8 cellular contexts compared by ENCODE assay signal in genomic region chr12:15227004-15227679, GRCh38. TPM values are rescaled to one million over a fixed set of nuclear protein-coding genes. Genes with fewer than 3 reads are reported as not detected.
DNase-seq lines count a peak whose midpoint lies in the region; ATAC-seq and TF ChIP-seq lines count a peak whose summit lies in the region.

No MANE protein-coding gene starts in this region.

- H3K27ac Mint-ChIP-seq in osteocyte (ENCODE audit: unreplicated experiment): no peak overlapping the region

- peaks cover 33% of the 10 kb centered on the region for H3K4me1 Mint-ChIP-seq in osteocyte (ENCODE audit: unreplicated experiment)

- no peaks in the 10 kb centered on the region for H3K9me2 ChIP-seq in SU-DHL-6 (replicated peaks; ENCODE audit: insufficient read depth, low read length)

- peak; percentile 60 for ATAC-seq in HG03280 (IDR thresholded peaks at IDR 0.05; ENCODE audit: unreplicated experiment)
- ATAC-seq in HG02973 (IDR thresholded peaks at IDR 0.05; ENCODE audit: unreplicated experiment): no peak

- H3F3A ChIP-seq in SU-DHL-6 (ENCODE audit: insufficient read depth): no peaks in the 10 kb centered on the region

- H3K9me3 Mint-ChIP-seq in osteocyte (ENCODE audit: unreplicated experiment): no peaks in the 10 kb centered on the region

- H3K4me2 ChIP-seq in SU-DHL-6 (ENCODE audit: low read depth, low read length, poor library complexity, severe bottlenecking): no peak overlapping the region

- no peak overlapping the region for H2AFZ ChIP-seq in SU-DHL-6 (ENCODE audit: low read depth, low read length, severe bottlenecking)

- H3K27me3 ChIP-seq in SU-DHL-6 (ENCODE audit: low read length): no peaks in the 10 kb centered on the region

- no peaks in the 10 kb centered on the region for H3K36me3 ChIP-seq in SU-DHL-6 (ENCODE audit: low read length)

- H3K79me2 ChIP-seq in SU-DHL-6 (ENCODE audit: insufficient read depth, low read length): no peaks in the 10 kb centered on the region

- no peaks in the 10 kb centered on the region for H4K20me1 ChIP-seq in SU-DHL-6 (ENCODE audit: low read depth, low read length)

- no peaks in the 10 kb centered on the region for H3K36me3 Mint-ChIP-seq in osteocyte (ENCODE audit: unreplicated experiment)

- peak; percentile 61 for TF ChIP-seq CTCF in SU-DHL-6 (IDR thresholded peaks at IDR 0.05; ENCODE audit: insufficient read depth, low read length, poor library complexity, severe bottlenecking)
- TF ChIP-seq CTCF in fibroblast of mammary gland (conservative IDR thresholded peaks at IDR 0.05; ENCODE audit: control insufficient read depth, insufficient read depth, low read depth, low read length): peak; percentile 83
- peak; percentile 70 for TF ChIP-seq CTCF in osteocyte (IDR thresholded peaks at IDR 0.05)

- H3K4me3 Mint-ChIP-seq in osteocyte (ENCODE audit: unreplicated experiment): no peak overlapping the region

- no peaks in the 10 kb centered on the region for H3K9me3 ChIP-seq in SU-DHL-6 (ENCODE audit: insufficient read depth, low read length)

- H3K27ac ChIP-seq in SU-DHL-6 (ENCODE audit: low read depth, low read length): no peak overlapping the region

- DNase-seq in activated T-cell treated with anti-CD3 and anti-CD28 coated beads, Interleukin-2, amount 50 U/mL, for 48 hours: peak; percentile 22 to 40
- DNase-seq in activated T-cell treated with anti-CD3 and anti-CD28 coated beads for 4 hours (no peak), fibroblast of mammary gland (ENCODE audit: low read depth) (peak; percentile 78), osteocyte (ENCODE audit: extremely low spot score, unreplicated experiment) (no peak), cerebellar nuclear complex (lab: John Stamatoyannopoulos, UW) (no peak)

- H3K9ac ChIP-seq in SU-DHL-6 (ENCODE audit: low read length): no peak overlapping the region

- H3K27me3 Mint-ChIP-seq in osteocyte (ENCODE audit: unreplicated experiment): peaks cover 7% of the 10 kb centered on the region

- H3K4me3 ChIP-seq in SU-DHL-6 (ENCODE audit: insufficient read depth, low read length, poor library complexity, severe bottlenecking) (no peak overlapping the region), fibroblast of mammary gland (ENCODE audit: control insufficient read depth, low read depth, low read length) (no peak overlapping the region)

RNA-seq across cellular contexts. Expression of gene RERG, which starts 5.9 kb away (rescaled TPM):
- total RNA-seq in osteocyte: 83.8 and 92.7 TPM in 2 replicates

Comparison
In these comparisons a context has a peak if more than half of its experiments do, and no peak if none do; other contexts are left out.
1. DNase-seq: peak in activated T-cell treated with anti-CD3 and anti-CD28 coated beads, Interleukin-2, amount 50 U/mL, for 48 hours (2 of 2) and fibroblast of mammary gland (single experiment); none in activated T-cell treated with anti-CD3 and anti-CD28 coated beads for 4 hours (single experiment), osteocyte (single experiment) and cerebellar nuclear complex (0 of 2).
2. Peak in every context shown above with its lines, with median percentiles within 50 percentile points of each other: CTCF ChIP-seq.